In the genomic region with DNA sequence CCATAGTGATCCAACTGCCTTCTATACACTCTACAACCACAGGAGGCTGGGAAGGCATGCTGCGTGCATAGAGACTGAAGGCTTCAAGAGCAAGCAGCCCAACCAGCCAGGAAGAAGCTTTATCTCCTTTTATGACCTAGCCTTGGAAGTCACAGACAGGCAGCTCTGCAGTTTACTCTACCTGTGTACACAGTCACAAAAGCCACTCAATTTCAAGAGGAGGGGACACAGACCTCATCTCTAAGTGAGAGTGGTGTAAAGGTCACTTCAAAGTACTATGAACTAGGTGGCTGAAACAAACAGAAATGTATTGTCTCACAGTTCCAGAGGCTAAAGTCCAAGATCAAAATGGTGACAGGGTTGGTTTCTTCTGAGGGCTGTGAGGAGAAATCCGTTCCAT, we compare ENCODE assay signal across 1 cellular context.
TF ChIP-seq lines count a peak whose summit lies in the region.

No MANE protein-coding gene starts in this region.

TF ChIP-seq in HepG2, 621 proteins besides CTCF, POLR2A, EP300 and RAD21 (continued from another document):
- TF ChIP-seq, protein P1, sequence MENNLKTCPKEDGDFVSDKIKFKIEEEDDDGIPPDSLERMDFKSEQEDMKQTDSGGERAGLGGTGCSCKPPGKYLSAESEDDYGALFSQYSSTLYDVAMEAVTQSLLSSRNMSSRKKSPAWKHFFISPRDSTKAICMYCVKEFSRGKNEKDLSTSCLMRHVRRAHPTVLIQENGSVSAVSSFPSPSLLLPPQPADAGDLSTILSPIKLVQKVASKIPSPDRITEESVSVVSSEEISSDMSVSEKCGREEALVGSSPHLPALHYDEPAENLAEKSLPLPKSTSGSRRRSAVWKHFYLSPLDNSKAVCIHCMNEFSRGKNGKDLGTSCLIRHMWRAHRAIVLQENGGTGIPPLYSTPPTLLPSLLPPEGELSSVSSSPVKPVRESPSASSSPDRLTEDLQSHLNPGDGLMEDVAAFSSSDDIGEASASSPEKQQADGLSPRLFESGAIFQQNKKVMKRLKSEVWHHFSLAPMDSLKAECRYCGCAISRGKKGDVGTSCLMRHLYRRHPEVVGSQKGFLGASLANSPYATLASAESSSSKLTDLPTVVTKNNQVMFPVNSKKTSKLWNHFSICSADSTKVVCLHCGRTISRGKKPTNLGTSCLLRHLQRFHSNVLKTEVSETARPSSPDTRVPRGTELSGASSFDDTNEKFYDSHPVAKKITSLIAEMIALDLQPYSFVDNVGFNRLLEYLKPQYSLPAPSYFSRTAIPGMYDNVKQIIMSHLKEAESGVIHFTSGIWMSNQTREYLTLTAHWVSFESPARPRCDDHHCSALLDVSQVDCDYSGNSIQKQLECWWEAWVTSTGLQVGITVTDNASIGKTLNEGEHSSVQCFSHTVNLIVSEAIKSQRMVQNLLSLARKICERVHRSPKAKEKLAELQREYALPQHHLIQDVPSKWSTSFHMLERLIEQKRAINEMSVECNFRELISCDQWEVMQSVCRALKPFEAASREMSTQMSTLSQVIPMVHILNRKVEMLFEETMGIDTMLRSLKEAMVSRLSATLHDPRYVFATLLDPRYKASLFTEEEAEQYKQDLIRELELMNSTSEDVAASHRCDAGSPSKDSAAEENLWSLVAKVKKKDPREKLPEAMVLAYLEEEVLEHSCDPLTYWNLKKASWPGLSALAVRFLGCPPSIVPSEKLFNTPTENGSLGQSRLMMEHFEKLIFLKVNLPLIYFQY (CRISPR knock-in tag; IDR thresholded peaks at IDR 0.05; ENCODE audit: borderline replicate concordance) = no peak
- TF ChIP-seq CEBPB (IDR thresholded peaks at IDR 0.05; ENCODE audit: borderline replicate concordance, low read depth, low read length) (no peak), PTBP1 (IDR thresholded peaks at IDR 0.05; ENCODE audit: low read depth, low read length, poor library complexity, severe bottlenecking) (no peak), ZNF33B (CRISPR knock-in tag; IDR thresholded peaks at IDR 0.05) (no peak), EEA1 (CRISPR knock-in tag; IDR thresholded peaks at IDR 0.05; ENCODE audit: borderline replicate concordance) (no peak), NCOR1 (IDR thresholded peaks at IDR 0.05; ENCODE audit: borderline replicate concordance, low read length) (peak; percentile 41; the same call in 1 of the 2 replicates), ZNF841 (CRISPR knock-in tag; IDR thresholded peaks at IDR 0.05; ENCODE audit: borderline replicate concordance) (no peak), STAT5B (CRISPR knock-in tag; IDR thresholded peaks at IDR 0.05) (no peak), MED1 (CRISPR knock-in tag; IDR thresholded peaks at IDR 0.05) (no peak), ZNF556 (CRISPR knock-in tag; IDR thresholded peaks at IDR 0.05; ENCODE audit: borderline replicate concordance) (no peak), ZNF354B (CRISPR knock-in tag; IDR thresholded peaks at IDR 0.05) (no peak), ZNF552 (CRISPR knock-in tag; IDR thresholded peaks at IDR 0.05; ENCODE audit: borderline replicate concordance) (no peak), RFXANK (CRISPR knock-in tag; IDR thresholded peaks at IDR 0.05) (no peak), ZKSCAN5 (CRISPR knock-in tag; IDR thresholded peaks at IDR 0.05) (no peak)
- TF ChIP-seq, protein P2, sequence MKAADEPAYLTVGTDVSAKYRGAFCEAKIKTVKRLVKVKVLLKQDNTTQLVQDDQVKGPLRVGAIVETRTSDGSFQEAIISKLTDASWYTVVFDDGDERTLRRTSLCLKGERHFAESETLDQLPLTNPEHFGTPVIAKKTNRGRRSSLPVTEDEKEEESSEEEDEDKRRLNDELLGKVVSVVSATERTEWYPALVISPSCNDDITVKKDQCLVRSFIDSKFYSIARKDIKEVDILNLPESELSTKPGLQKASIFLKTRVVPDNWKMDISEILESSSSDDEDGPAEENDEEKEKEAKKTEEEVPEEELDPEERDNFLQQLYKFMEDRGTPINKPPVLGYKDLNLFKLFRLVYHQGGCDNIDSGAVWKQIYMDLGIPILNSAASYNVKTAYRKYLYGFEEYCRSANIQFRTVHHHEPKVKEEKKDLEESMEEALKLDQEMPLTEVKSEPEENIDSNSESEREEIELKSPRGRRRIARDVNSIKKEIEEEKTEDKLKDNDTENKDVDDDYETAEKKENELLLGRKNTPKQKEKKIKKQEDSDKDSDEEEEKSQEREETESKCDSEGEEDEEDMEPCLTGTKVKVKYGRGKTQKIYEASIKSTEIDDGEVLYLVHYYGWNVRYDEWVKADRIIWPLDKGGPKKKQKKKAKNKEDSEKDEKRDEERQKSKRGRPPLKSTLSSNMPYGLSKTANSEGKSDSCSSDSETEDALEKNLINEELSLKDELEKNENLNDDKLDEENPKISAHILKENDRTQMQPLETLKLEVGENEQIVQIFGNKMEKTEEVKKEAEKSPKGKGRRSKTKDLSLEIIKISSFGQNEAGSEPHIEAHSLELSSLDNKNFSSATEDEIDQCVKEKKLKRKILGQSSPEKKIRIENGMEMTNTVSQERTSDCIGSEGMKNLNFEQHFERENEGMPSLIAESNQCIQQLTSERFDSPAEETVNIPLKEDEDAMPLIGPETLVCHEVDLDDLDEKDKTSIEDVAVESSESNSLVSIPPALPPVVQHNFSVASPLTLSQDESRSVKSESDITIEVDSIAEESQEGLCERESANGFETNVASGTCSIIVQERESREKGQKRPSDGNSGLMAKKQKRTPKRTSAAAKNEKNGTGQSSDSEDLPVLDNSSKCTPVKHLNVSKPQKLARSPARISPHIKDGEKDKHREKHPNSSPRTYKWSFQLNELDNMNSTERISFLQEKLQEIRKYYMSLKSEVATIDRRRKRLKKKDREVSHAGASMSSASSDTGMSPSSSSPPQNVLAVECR (CRISPR knock-in tag; IDR thresholded peaks at IDR 0.05; ENCODE audit: borderline replicate concordance) = no peak
- TF ChIP-seq, protein P3, sequence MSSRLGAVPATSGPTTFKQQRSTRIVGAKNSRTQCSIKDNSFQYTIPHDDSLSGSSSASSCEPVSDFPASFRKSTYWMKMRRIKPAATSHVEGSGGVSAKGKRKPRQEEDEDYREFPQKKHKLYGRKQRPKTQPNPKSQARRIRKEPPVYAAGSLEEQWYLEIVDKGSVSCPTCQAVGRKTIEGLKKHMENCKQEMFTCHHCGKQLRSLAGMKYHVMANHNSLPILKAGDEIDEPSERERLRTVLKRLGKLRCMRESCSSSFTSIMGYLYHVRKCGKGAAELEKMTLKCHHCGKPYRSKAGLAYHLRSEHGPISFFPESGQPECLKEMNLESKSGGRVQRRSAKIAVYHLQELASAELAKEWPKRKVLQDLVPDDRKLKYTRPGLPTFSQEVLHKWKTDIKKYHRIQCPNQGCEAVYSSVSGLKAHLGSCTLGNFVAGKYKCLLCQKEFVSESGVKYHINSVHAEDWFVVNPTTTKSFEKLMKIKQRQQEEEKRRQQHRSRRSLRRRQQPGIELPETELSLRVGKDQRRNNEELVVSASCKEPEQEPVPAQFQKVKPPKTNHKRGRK (CRISPR knock-in tag; IDR thresholded peaks at IDR 0.05) = no peak
- TF ChIP-seq, protein P4, sequence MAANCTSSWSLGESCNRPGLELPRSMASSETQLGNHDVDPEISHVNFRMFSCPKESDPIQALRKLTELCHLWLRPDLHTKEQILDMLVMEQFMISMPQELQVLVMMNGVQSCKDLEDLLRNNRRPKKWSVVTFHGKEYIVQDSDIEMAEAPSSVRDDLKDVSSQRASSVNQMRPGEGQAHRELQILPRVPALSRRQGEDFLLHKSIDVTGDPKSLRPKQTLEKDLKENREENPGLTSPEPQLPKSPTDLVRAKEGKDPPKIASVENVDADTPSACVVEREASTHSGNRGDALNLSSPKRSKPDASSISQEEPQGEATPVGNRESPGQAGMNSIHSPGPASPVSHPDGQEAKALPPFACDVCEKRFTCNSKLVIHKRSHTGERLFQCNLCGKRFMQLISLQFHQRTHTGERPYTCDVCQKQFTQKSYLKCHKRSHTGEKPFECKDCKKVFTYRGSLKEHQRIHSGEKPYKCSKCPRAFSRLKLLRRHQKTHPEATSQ (CRISPR knock-in tag; IDR thresholded peaks at IDR 0.05; ENCODE audit: borderline replicate concordance) = no peak
- TF ChIP-seq, protein P5, sequence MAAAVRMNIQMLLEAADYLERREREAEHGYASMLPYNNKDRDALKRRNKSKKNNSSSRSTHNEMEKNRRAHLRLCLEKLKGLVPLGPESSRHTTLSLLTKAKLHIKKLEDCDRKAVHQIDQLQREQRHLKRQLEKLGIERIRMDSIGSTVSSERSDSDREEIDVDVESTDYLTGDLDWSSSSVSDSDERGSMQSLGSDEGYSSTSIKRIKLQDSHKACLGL (CRISPR knock-in tag; IDR thresholded peaks at IDR 0.05) = no peak
- TF ChIP-seq, protein P6, sequence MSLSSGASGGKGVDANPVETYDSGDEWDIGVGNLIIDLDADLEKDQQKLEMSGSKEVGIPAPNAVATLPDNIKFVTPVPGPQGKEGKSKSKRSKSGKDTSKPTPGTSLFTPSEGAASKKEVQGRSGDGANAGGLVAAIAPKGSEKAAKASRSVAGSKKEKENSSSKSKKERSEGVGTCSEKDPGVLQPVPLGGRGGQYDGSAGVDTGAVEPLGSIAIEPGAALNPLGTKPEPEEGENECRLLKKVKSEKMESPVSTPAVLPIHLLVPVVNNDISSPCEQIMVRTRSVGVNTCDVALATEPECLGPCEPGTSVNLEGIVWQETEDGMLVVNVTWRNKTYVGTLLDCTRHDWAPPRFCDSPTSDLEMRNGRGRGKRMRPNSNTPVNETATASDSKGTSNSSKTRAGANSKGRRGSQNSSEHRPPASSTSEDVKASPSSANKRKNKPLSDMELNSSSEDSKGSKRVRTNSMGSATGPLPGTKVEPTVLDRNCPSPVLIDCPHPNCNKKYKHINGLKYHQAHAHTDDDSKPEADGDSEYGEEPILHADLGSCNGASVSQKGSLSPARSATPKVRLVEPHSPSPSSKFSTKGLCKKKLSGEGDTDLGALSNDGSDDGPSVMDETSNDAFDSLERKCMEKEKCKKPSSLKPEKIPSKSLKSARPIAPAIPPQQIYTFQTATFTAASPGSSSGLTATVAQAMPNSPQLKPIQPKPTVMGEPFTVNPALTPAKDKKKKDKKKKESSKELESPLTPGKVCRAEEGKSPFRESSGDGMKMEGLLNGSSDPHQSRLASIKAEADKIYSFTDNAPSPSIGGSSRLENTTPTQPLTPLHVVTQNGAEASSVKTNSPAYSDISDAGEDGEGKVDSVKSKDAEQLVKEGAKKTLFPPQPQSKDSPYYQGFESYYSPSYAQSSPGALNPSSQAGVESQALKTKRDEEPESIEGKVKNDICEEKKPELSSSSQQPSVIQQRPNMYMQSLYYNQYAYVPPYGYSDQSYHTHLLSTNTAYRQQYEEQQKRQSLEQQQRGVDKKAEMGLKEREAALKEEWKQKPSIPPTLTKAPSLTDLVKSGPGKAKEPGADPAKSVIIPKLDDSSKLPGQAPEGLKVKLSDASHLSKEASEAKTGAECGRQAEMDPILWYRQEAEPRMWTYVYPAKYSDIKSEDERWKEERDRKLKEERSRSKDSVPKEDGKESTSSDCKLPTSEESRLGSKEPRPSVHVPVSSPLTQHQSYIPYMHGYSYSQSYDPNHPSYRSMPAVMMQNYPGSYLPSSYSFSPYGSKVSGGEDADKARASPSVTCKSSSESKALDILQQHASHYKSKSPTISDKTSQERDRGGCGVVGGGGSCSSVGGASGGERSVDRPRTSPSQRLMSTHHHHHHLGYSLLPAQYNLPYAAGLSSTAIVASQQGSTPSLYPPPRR (CRISPR knock-in tag; IDR thresholded peaks at IDR 0.05; ENCODE audit: borderline replicate concordance) = no peak
TF ChIP-seq in HepG2: peak in this region for 20.
